ENCODE assay signal across 22 cellular contexts in genomic region chr1:78081980-78082860, GRCh38. TPM values are rescaled to one million over a fixed set of nuclear protein-coding genes. Genes with fewer than 3 reads are reported as not detected.
DNase-seq lines count a peak whose midpoint lies in the region; ATAC-seq, FAIRE-seq and TF ChIP-seq lines count a peak whose summit lies in the region.
"Had no signal": no experiment of that assay in that cellular context is flagged by ENCODE, and none has a peak within 500 bp of the region (broad histone marks: within the 10 kb centered on the region; RNA-seq: fewer than 3 reads in every experiment).

No MANE protein-coding gene starts in this region.

- in situ Hi-C loops in astrocyte of the spinal cord (cut with HindIII; ENCODE audit: low sequenced_read_pairs) = no loop called here

- H3K27me3 ChIP-seq in pancreas = no peaks in the 10 kb centered on the region
- H3K27me3 ChIP-seq in ovary = no peaks in the 10 kb centered on the region
- H3K27me3 ChIP-seq: sigmoid colon, upper lobe of left lung had no signal

- TF ChIP-seq POLR2A in H54 (IDR thresholded peaks at IDR 0.05; ENCODE audit: low read depth, low read length) (no peak), ovary (IDR thresholded peaks at IDR 0.05) (no peak)

- H3K27me3 Mint-ChIP-seq in activated T-helper 2 cell treated with anti-CD3 and anti-CD28 coated beads, Interferon-gamma antibody, Interleukin-2, Interleukin-4, amounts not matched to agents 10 μg/mL and 5 μg/mL and 100 μg/mL, durations not matched to agents 14 hours and 24 hours and 36 hours (ENCODE audit: low read depth) = peaks cover 3% of the 10 kb centered on the region
- H3K27me3 Mint-ChIP-seq: activated naive CD8-positive, alpha-beta T cell treated with anti-CD3 and anti-CD28 coated beads for 36 hours had no signal

- peaks cover 4 to 10% (median 7%) of the 10 kb centered on the region in 3 donors for H3K4me1 ChIP-seq in pancreas
- H3K4me1 ChIP-seq in ovary (ENCODE audit: insufficient read depth) = no peaks in the 10 kb centered on the region
- H3K4me1 ChIP-seq: sigmoid colon had no signal

- peaks cover 19% of the 10 kb centered on the region for H3K9me3 Mint-ChIP-seq in activated T-helper 2 cell treated with anti-CD3 and anti-CD28 coated beads, Interferon-gamma antibody, Interleukin-2, Interleukin-4, amounts not matched to agents 10 μg/mL and 5 μg/mL and 100 μg/mL, durations not matched to agents 14 hours and 24 hours and 36 hours

- H3K4me3 ChIP-seq in astrocyte of the spinal cord (ENCODE audit: low read depth, low read length) (no peak overlapping the region), pancreas (no peak overlapping the region), ovary (no peak overlapping the region)
- H3K4me3 ChIP-seq: lung, sigmoid colon, SK-N-MC, upper lobe of left lung had no signal

- no peak overlapping the region for H3K27ac Mint-ChIP-seq in activated T-helper 2 cell treated with anti-CD3 and anti-CD28 coated beads, Interferon-gamma antibody, Interleukin-2, Interleukin-4, amounts not matched to agents 10 μg/mL and 5 μg/mL and 100 μg/mL, durations not matched to agents 14 hours and 24 hours and 36 hours
- H3K27ac Mint-ChIP-seq: activated naive CD8-positive, alpha-beta T cell treated with anti-CD3 and anti-CD28 coated beads for 36 hours had no signal

- H3K36me3 ChIP-seq in pancreas (no peaks in the 10 kb centered on the region), ovary (no peaks in the 10 kb centered on the region)
- H3K36me3 ChIP-seq: sigmoid colon, upper lobe of left lung had no signal

- FAIRE-seq in H54 (lab: Jason Lieb, UNC) (peak; percentile 75), pancreas (lab: Jason Lieb, UNC) (no peak)
- FAIRE-seq: colon, TTC549 had no signal

- H3K36me3 Mint-ChIP-seq in activated T-helper 2 cell treated with anti-CD3 and anti-CD28 coated beads, Interferon-gamma antibody, Interleukin-2, Interleukin-4, amounts not matched to agents 10 μg/mL and 5 μg/mL and 100 μg/mL, durations not matched to agents 14 hours and 24 hours and 36 hours (ENCODE audit: low read depth) = peaks cover 4% of the 10 kb centered on the region

- TF ChIP-seq EP300 in ovary (IDR thresholded peaks at IDR 0.05) = no peak

- WGBS in pancreas, 2 donors = 58 to 63% methylated on average over 5 of the region's 5 CpGs
- 84 to 91% (median 87%) methylated on average over 5 of the region's 5 CpGs for WGBS in ovary, 3 donors

- TF ChIP-seq CTCF in astrocyte of the spinal cord (IDR thresholded peaks at IDR 0.05; ENCODE audit: low read depth, low read length) (no peak), pancreas (IDR thresholded peaks at IDR 0.05) (no peak), ovary (IDR thresholded peaks at IDR 0.05) (no peak)

- no peak for DNase-seq in H54 (ENCODE audit: insufficient read length, low spot score)
- DNase-seq in astrocyte of the spinal cord (ENCODE audit: low read depth, low spot score) = peak; percentile 28
- no peak for DNase-seq in Right ventricle myocardium superior
- peak in 1 of 6 donors; percentile 39 for DNase-seq in pancreas
- no peak for DNase-seq in activated T-helper 2 cell treated with anti-CD3 and anti-CD28 coated beads, Interferon-gamma antibody, Interleukin-2, Interleukin-4, amounts not matched to agents 10 μg/mL and 5 μg/mL and 100 μg/mL, durations not matched to agents 14 hours and 24 hours and 36 hours (ENCODE audit: low spot score)
- DNase-seq in ovary = no peak
- DNase-seq in midbrain (lab: John Stamatoyannopoulos, UW) = no peak
- DNase-seq in DMS153 treated with DMSO at 0.1 percent for 48 hours (lab: John Stamatoyannopoulos, UW; ENCODE audit: unreplicated experiment) = no peak
- DNase-seq: activated CD4-positive, alpha-beta T cell treated with anti-CD3 and anti-CD28 coated beads, Interleukin-2, amount 50 U/mL, for 4 hours; activated naive CD8-positive, alpha-beta T cell treated with anti-CD3 and anti-CD28 coated beads for 36 hours; activated T-cell treated with anti-CD3 and anti-CD28 coated beads, Interleukin-2, amount 50 U/mL, for 1 hour; CD4-positive, alpha-beta memory T cell; DND-41; erythroblast; NCI-H1436; NCI-H2227 treated with DMSO at 0.1 percent for 48 hours; sigmoid colon; upper lobe of left lung had no signal

- intact Hi-C loops in Right ventricle myocardium superior (cut with DNase I) = no loop called here
- intact Hi-C loops in pancreas (cut with DNase I) = no loop called here
- intact Hi-C loops in activated T-helper 2 cell treated with anti-CD3 and anti-CD28 coated beads, Interferon-gamma antibody, Interleukin-2, Interleukin-4, amounts not matched to agents 10 μg/mL and 5 μg/mL and 100 μg/mL, durations not matched to agents 14 hours and 24 hours and 36 hours (cut with micrococcal nuclease) = no loop called here
- intact Hi-C loops in ovary (cut with DNase I) = no loop called here

- H3K27ac ChIP-seq in pancreas (peak overlapping the region in 2 of 4 donors; percentile 28 to 29), ovary (no peak overlapping the region)
- H3K27ac ChIP-seq: SK-N-MC had no signal

- peaks cover 16% of the 10 kb centered on the region for H3K4me1 Mint-ChIP-seq in activated T-helper 2 cell treated with anti-CD3 and anti-CD28 coated beads, Interferon-gamma antibody, Interleukin-2, Interleukin-4, amounts not matched to agents 10 μg/mL and 5 μg/mL and 100 μg/mL, durations not matched to agents 14 hours and 24 hours and 36 hours (ENCODE audit: low read depth)

- ATAC-seq in Right ventricle myocardium superior (ENCODE audit: poor library complexity) (peak; percentile 94), pancreas (peak; percentile 53 to 92 (median 82))

- H3K9me3 ChIP-seq in pancreas (no peaks in the 10 kb centered on the region), ovary (no peaks in the 10 kb centered on the region)
- H3K9me3 ChIP-seq: sigmoid colon had no signal

- H3K4me3 Mint-ChIP-seq in activated T-helper 2 cell treated with anti-CD3 and anti-CD28 coated beads, Interferon-gamma antibody, Interleukin-2, Interleukin-4, amounts not matched to agents 10 μg/mL and 5 μg/mL and 100 μg/mL, durations not matched to agents 14 hours and 24 hours and 36 hours (ENCODE audit: low read depth) = no peak overlapping the region
- H3K4me3 Mint-ChIP-seq: activated naive CD8-positive, alpha-beta T cell treated with anti-CD3 and anti-CD28 coated beads for 36 hours; CD4-positive, alpha-beta memory T cell had no signal

RNA-seq across cellular contexts. Expression of gene GIPC2, which starts 36.5 kb away (rescaled TPM):
- 2.0 TPM for total RNA-seq in Right ventricle myocardium superior
- 10 to 100 TPM; 10.8 to 22.1 (median 14.4) TPM for total RNA-seq in pancreas
- polyA plus RNA-seq in pancreas = 1 to 10 TPM; 6.3 to 8.1 TPM
- total RNA-seq in activated T-helper 2 cell treated with anti-CD3 and anti-CD28 coated beads, Interferon-gamma antibody, Interleukin-2, Interleukin-4, amounts not matched to agents 10 μg/mL and 5 μg/mL and 100 μg/mL, durations not matched to agents 14 hours and 24 hours and 36 hours = 0.07 and 0.09 TPM in 2 replicates
- total RNA-seq in ovary = 1 to 10 TPM; 1.8 to 5.7 (median 3.3) TPM
- 1 to 10 TPM; 2.1 to 2.7 TPM for polyA plus RNA-seq in ovary
